In genomic region chr11:128308793-128309192, GRCh38 we compare ENCODE assay signal across 21 cellular contexts.
"Had no signal": no experiment of that assay in that cellular context is flagged by ENCODE, and none has a peak within 500 bp of the region (broad histone marks: within the 10 kb centered on the region; RNA-seq: fewer than 3 reads in every experiment).

No MANE protein-coding gene starts in this region.

- H3K27me3 Mint-ChIP-seq: naive B cell; stimulated activated naive B cell treated with anti-CD40 and anti-IgM and Interleukin-4, amounts not matched to agents 10 μg/mL and 1 μg/mL and 100 μg/mL, for 72 hours; stimulated activated naive CD8-positive, alpha-beta T cell treated with anti-CD3 and anti-CD28 coated beads, Interleukin-15, amount 100 ng/mL, for 72 hours had no signal

- H3K4me1 ChIP-seq: colonic mucosa, esophagus squamous epithelium, left ventricle myocardium inferior, psoas muscle, right lobe of liver, testis had no signal

- H3K27ac Mint-ChIP-seq: naive B cell; stimulated activated naive B cell treated with anti-CD40 and anti-IgM and Interleukin-4, amounts not matched to agents 10 μg/mL and 1 μg/mL and 100 μg/mL, for 72 hours; stimulated activated naive CD8-positive, alpha-beta T cell treated with anti-CD3 and anti-CD28 coated beads, Interleukin-15, amount 100 ng/mL, for 72 hours had no signal

- H3K27ac ChIP-seq: colonic mucosa, esophagus squamous epithelium, left ventricle myocardium inferior, neutrophil, psoas muscle, right lobe of liver, testis, transverse colon had no signal

- DNase-seq: colonic mucosa; dermis blood vessel endothelial cell; esophagus squamous epithelium; foreskin fibroblast; kidney; left cardiac atrium; left ventricle myocardium inferior; mesenchymal stem cell; naive B cell; psoas muscle; retina; right lobe of liver; stimulated activated CD4-positive, alpha-beta T cell treated with anti-CD3 and anti-CD28 coated beads, Interleukin-15, amount 100 ng/mL, for 24 hours; stimulated activated CD4-positive, alpha-beta T cell treated with anti-CD3 and anti-CD28 coated beads, Interleukin-1b, Interleukin-23, amount 100 ng/mL, for 48 hours; stimulated activated CD4-positive, alpha-beta T cell treated with anti-CD3 and anti-CD28 coated beads, Interleukin-4, amount 100 ng/mL, for 24 hours; stimulated activated naive B cell treated with anti-CD40 and anti-IgM and Interleukin-4, amounts not matched to agents 10 μg/mL and 1 μg/mL and 100 μg/mL, for 72 hours; stimulated activated naive CD8-positive, alpha-beta T cell treated with anti-CD3 and anti-CD28 coated beads, Interleukin-15, amount 100 ng/mL, for 72 hours; testis; transverse colon had no signal

- H3K9me3 ChIP-seq: colonic mucosa, esophagus squamous epithelium, neutrophil, right lobe of liver, testis, transverse colon had no signal

- H3K27me3 ChIP-seq: colonic mucosa, esophagus squamous epithelium, neutrophil, right lobe of liver, testis, transverse colon had no signal

- H3K9me3 Mint-ChIP-seq: stimulated activated naive B cell treated with anti-CD40 and anti-IgM and Interleukin-4, amounts not matched to agents 10 μg/mL and 1 μg/mL and 100 μg/mL, for 72 hours had no signal

- H3K4me3 ChIP-seq: colonic mucosa, esophagus squamous epithelium, left ventricle myocardium inferior, lung, psoas muscle, right lobe of liver, testis, transverse colon had no signal

- H3K36me3 ChIP-seq: colonic mucosa, esophagus squamous epithelium, left ventricle myocardium inferior, neutrophil, right lobe of liver, transverse colon had no signal

- ATAC-seq: left cardiac atrium; psoas muscle; right lobe of liver; stimulated activated naive B cell treated with anti-CD40 and anti-IgM and Interleukin-4, amounts not matched to agents 10 μg/mL and 1 μg/mL and 100 μg/mL, for 72 hours; stimulated activated naive CD8-positive, alpha-beta T cell treated with anti-CD3 and anti-CD28 coated beads, Interleukin-15, amount 100 ng/mL, for 72 hours had no signal

- H3K4me3 Mint-ChIP-seq: naive B cell; stimulated activated naive B cell treated with anti-CD40 and anti-IgM and Interleukin-4, amounts not matched to agents 10 μg/mL and 1 μg/mL and 100 μg/mL, for 72 hours; stimulated activated naive CD8-positive, alpha-beta T cell treated with anti-CD3 and anti-CD28 coated beads, Interleukin-15, amount 100 ng/mL, for 72 hours had no signal
